23 cellular contexts compared by ENCODE assay signal in the genomic region with DNA sequence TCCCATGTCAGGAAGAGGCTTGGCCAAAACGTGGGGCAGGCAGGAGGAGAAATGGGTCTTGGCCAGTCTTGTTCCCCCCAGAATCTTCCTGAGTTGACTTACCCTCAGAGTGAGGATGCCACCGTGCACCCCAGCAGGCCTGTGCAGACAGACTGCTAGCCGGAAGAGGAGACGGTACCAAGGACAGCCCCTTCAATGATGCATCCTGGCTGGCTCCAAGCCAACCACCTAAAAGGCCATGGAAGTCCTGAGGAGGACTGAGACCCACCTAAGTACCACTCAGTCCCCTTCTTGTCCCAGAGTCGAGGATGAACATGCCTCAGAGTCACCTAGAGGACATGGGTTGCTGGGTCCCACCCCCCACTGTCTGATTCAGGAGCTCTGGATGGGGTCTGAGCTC. TPM values are rescaled to one million over a fixed set of nuclear protein-coding genes. Genes with fewer than 3 reads are reported as not detected.
DNase-seq lines count a peak whose midpoint lies in the region; ATAC-seq lines count a peak whose summit lies in the region.
"Had no signal": no experiment of that assay in that cellular context is flagged by ENCODE, and none has a peak within 500 bp of the region (broad histone marks: within the 10 kb centered on the region; RNA-seq: fewer than 3 reads in every experiment).

No MANE protein-coding gene starts in this region.

- H4K20me1 ChIP-seq in Karpas-422 (ENCODE audit: insufficient read depth, low read depth, low read length): peaks cover 38% of the 10 kb centered on the region; the same call in 1 of the 2 replicates

- H4K8ac ChIP-seq in neuronal stem cell (ENCODE audit: low read depth, low read length): no peak overlapping the region

- H3K4me2 ChIP-seq in Karpas-422 (ENCODE audit: low read depth, low read length, poor library complexity, severe bottlenecking) (no peak overlapping the region), neuronal stem cell (ENCODE audit: insufficient read depth, low read length, poor library complexity, severe bottlenecking) (no peak overlapping the region)
- H3K4me2 ChIP-seq: A549; BLaER1 treated with 17β-estradiol and CSF1 and Interleukin-3, amounts not matched to agents 10 nM and 100 nM had no signal

- no peak overlapping the region for H2BK120ac ChIP-seq in neuronal stem cell (ENCODE audit: low read depth, low read length)

- no peak overlapping the region for H3K18ac ChIP-seq in neuronal stem cell (ENCODE audit: low read length)

- peaks cover 39% of the 10 kb centered on the region for H3K79me2 ChIP-seq in Karpas-422 (ENCODE audit: low read length)

- H2BK12ac ChIP-seq in neuronal stem cell (ENCODE audit: low read length): no peak overlapping the region

- H3K79me1 ChIP-seq in neuronal stem cell (ENCODE audit: low read depth, low read length): no peaks in the 10 kb centered on the region

- H3K9ac ChIP-seq in Karpas-422 (ENCODE audit: low read length) (no peak overlapping the region), neuronal stem cell (ENCODE audit: low read depth, low read length, poor library complexity) (peak overlapping the region; percentile 30)
- H3K9ac ChIP-seq: BLaER1 treated with 17β-estradiol and CSF1 and Interleukin-3, amounts not matched to agents 10 nM and 100 nM had no signal

- DNase-seq in Right ventricle myocardium superior (no peak), cardiac septum (ENCODE audit: low spot score) (no peak), G401 (ENCODE audit: low spot score) (peak; percentile 35), Karpas-422 (no peak), neuronal stem cell (ENCODE audit: low spot score) (no peak), HUDEP-2 (lab: John Stamatoyannopoulos, UW; ENCODE audit: unreplicated experiment in 76 of 76) (no peak), NCI-H1048 (lab: John Stamatoyannopoulos, UW) (no peak)
- DNase-seq in activated effector memory CD4-positive, alpha-beta T cell treated with anti-CD3 and anti-CD28 coated beads, Interleukin-2, amount 50 U/mL, for 16 hours: no peak
- DNase-seq: AML-193; Caco-2; Calu3; CD4-positive, alpha-beta T cell; CD8-positive, alpha-beta T cell; DMS79 treated with DMSO at 0.1 percent for 48 hours; GDM1 had no signal

- no CpG with 5 or more reads among the region's 5 CpGs for WGBS in neuronal stem cell (ENCODE audit: extremely low coverage in 2 of 2, insufficient read length in 2 of 2, insufficient replicate concordance in 1 of 2), 2 donors

- peak; percentile 9 for ATAC-seq in Right ventricle myocardium superior (ENCODE audit: poor library complexity)
- ATAC-seq: A549; CD8-positive, alpha-beta T cell; GM12878 had no signal

- H2BK5ac ChIP-seq in neuronal stem cell (ENCODE audit: low read length): peak overlapping the region; percentile 35

- no peak overlapping the region for H3K4ac ChIP-seq in neuronal stem cell (ENCODE audit: low read length)

- H3K4me1 ChIP-seq in Karpas-422 (ENCODE audit: low read length) (peaks cover 51% of the 10 kb centered on the region), neuronal stem cell (ENCODE audit: control insufficient read depth in 2 of 2, insufficient read depth in 1 of 2, low read depth in 1 of 2, low read length in 2 of 2) (peaks cover 0 to 2% of the 10 kb centered on the region in 2 donors)
- H3K4me1 ChIP-seq: A549, Caco-2 had no signal

- in situ Hi-C loops in G401 (cut with HindIII; ENCODE audit: low sequenced_read_pairs): no loop called here

- no peak overlapping the region for H4K91ac ChIP-seq in neuronal stem cell (ENCODE audit: low read depth, low read length, poor library complexity)

- intact Hi-C loops in Right ventricle myocardium superior (cut with DNase I): no loop called here
- intact Hi-C loops in cardiac septum (cut with DNase I): no loop called here

- H3K23ac ChIP-seq in neuronal stem cell (ENCODE audit: low read depth, low read length, poor library complexity): no peak overlapping the region

- H3K36me3 ChIP-seq in Karpas-422 (ENCODE audit: insufficient read depth, low read length) (peaks cover 4% of the 10 kb centered on the region), neuronal stem cell (replicated peaks in 1 of 2; ENCODE audit: control insufficient read depth in 2 of 2, insufficient read depth in 2 of 2, low read length in 2 of 2) (no peaks in the 10 kb centered on the region)

- no peak overlapping the region for H2AFZ ChIP-seq in Karpas-422 (ENCODE audit: low read length)
- no peak overlapping the region for H2AFZ ChIP-seq in neuronal stem cell (ENCODE audit: low read length)

- no peaks in the 10 kb centered on the region for H3K9me3 ChIP-seq in Karpas-422 (ENCODE audit: low read length)
- H3K9me3 ChIP-seq in neuronal stem cell (replicated peaks in 1 of 2; ENCODE audit: control insufficient read depth in 2 of 2, insufficient read depth in 1 of 2, low read depth in 1 of 2, low read length in 2 of 2): no peaks in the 10 kb centered on the region
- H3K9me3 ChIP-seq: A549; BLaER1 treated with 17β-estradiol and CSF1 and Interleukin-3, amounts not matched to agents 10 nM and 100 nM; Caco-2 had no signal

- H3K9me2 ChIP-seq in Karpas-422 (replicated peaks; ENCODE audit: insufficient read depth, low read length): no peaks in the 10 kb centered on the region

- H3K4me3 ChIP-seq in Karpas-422 (ENCODE audit: low read length) (no peak overlapping the region), neuronal stem cell (ENCODE audit: low read length in 2 of 2) (no peak overlapping the region)
- H3K4me3 ChIP-seq: A549; BLaER1 treated with 17β-estradiol and CSF1 and Interleukin-3, amounts not matched to agents 10 nM and 100 nM; GM12878 had no signal

- H3K27ac ChIP-seq in Karpas-422 (ENCODE audit: low read length) (peak overlapping the region; percentile 74), neuronal stem cell (replicated peaks; ENCODE audit: low read length) (no peak overlapping the region)
- H3K27ac ChIP-seq: 22Rv1; A549; BLaER1 treated with 17β-estradiol and CSF1 and Interleukin-3, amounts not matched to agents 10 nM and 100 nM; C4-2B had no signal

- H2AK5ac ChIP-seq in neuronal stem cell (ENCODE audit: low read depth, low read length): peak overlapping the region; percentile 24

- no peak overlapping the region for H2BK15ac ChIP-seq in neuronal stem cell (ENCODE audit: low read length)

- no peak overlapping the region for H3K14ac ChIP-seq in neuronal stem cell (ENCODE audit: low read length)

- H3K27me3 ChIP-seq in Karpas-422 (ENCODE audit: low read length) (no peaks in the 10 kb centered on the region), neuronal stem cell (ENCODE audit: control insufficient read depth in 3 of 3, insufficient read depth in 3 of 3, low read depth in 1 of 3, low read length in 3 of 3) (no peaks in the 10 kb centered on the region)
- H3K27me3 ChIP-seq: BLaER1 treated with 17β-estradiol and CSF1 and Interleukin-3, amounts not matched to agents 10 nM and 100 nM had no signal

RNA-seq across cellular contexts. Expression of a gene that starts 46.7 kb away (rescaled TPM):
- not detected for total RNA-seq in Right ventricle myocardium superior
- 0.70 TPM for total RNA-seq in cardiac septum
- total RNA-seq in G401 (2014; rRNA removed; shearing (Covaris generic)): not detected in 2 replicates
- total RNA-seq in Karpas-422 (2014; rRNA removed; shearing (Covaris generic); ENCODE audit: low replicate concordance): not detected in 2 replicates
- polyA plus RNA-seq in neuronal stem cell (2013, experiment 1 of 2): 0.10 TPM
- 0.10 TPM for polyA plus RNA-seq in neuronal stem cell (2013, experiment 2 of 2)
- total RNA-seq: A172; B cell; Caco-2; Calu3; CD4-positive, alpha-beta T cell had no signal
- polyA plus RNA-seq: A549, BJ had no signal
